Comparison of ENCODE assay signal across 1 cellular context in the genomic region with DNA sequence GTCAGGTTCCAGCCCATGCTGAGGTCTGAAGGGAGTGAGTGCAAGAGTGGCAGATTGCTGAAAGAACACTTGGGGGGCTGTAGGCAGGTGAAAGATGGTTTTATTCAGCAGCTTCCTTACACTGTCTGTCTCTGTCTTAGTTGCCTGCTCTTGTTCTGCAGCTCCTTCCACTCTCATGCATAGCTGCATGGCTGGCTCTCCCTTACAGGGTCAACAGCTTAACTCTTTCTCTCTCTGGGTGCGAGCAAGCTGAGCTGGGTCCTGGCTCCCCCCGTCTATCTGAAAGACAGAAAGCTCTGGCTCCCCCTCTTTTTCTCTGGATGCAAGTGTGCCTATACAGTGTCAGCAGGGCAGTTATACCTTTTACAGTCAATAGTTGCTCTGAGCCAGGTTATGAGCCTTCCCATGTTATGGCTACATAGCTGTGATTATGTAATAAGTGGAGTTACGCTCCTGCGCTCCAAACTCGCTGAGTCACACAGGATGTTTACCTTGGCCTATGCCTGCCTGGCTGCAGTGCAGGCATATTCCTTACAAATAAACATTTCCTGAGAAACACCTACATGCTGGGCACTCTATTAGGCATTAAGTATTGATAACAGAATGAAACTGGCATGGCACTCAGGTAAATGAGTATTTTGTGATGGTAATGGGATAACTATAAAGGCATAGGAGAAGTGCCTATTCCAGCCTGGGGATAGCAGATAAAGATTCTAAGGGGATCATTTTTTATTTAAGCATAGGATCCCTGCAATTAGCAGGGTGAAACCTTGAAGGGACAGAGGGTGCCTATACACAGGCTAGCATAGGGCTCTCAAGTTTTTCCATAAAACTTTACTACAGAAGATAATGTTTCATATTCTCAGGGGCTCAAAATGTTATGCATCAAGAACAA.
TF ChIP-seq lines count a peak whose summit lies in the region.

No MANE protein-coding gene starts in this region.

TF ChIP-seq in liver, 16 proteins besides CTCF, POLR2A, EP300 and RAD21 (continued from another document):
- TF ChIP-seq, protein P1, sequence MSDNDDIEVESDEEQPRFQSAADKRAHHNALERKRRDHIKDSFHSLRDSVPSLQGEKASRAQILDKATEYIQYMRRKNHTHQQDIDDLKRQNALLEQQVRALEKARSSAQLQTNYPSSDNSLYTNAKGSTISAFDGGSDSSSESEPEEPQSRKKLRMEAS (IDR thresholded peaks at IDR 0.05) = peak; percentile 76
TF ChIP-seq in liver: peak in this region for 9.
